In genomic region chr3:127687228-127687737, GRCh38 we compare ENCODE assay signal across 9 cellular contexts.
"Had no signal": no experiment of that assay in that cellular context is flagged by ENCODE, and none has a peak within 500 bp of the region (broad histone marks: within the 10 kb centered on the region; RNA-seq: fewer than 3 reads in every experiment).

No MANE protein-coding gene starts in this region.

- H3K9me3 ChIP-seq: HAP-1 had no signal

- H3K4me1 ChIP-seq: HAP-1 had no signal

- H2AFZ ChIP-seq: GM23338 had no signal

- H3K36me3 ChIP-seq: HAP-1 had no signal

- H3K9ac ChIP-seq: KMS-11 had no signal

- H3K4me3 Mint-ChIP-seq: GM23338 had no signal

- H3K4me3 ChIP-seq: GM23338, HAP-1 had no signal

- H3K27ac ChIP-seq: HL-60, KMS-11 had no signal

- H3K27ac Mint-ChIP-seq: GM23338 had no signal

- DNase-seq: H7, IMR-90, Karpas-422, KBM-7 had no signal

- H3K4me2 ChIP-seq: GM23338, KMS-11 had no signal

- ATAC-seq: GM23338, HCT116 had no signal

- H3K9me3 Mint-ChIP-seq: GM23338 had no signal
